Comparison of ENCODE assay signal across 17 cellular contexts in genomic region chr19:47497073-47497766, GRCh38. TPM values are rescaled to one million over a fixed set of nuclear protein-coding genes. Genes with fewer than 3 reads are reported as not detected.
DNase-seq lines count a peak whose midpoint lies in the region; ATAC-seq and TF ChIP-seq lines count a peak whose summit lies in the region.
"Had no signal": no experiment of that assay in that cellular context is flagged by ENCODE, and none has a peak within 500 bp of the region (broad histone marks: within the 10 kb centered on the region; RNA-seq: fewer than 3 reads in every experiment).

No MANE protein-coding gene starts in this region.

- no peak overlapping the region for H3K4me3 Mint-ChIP-seq in GM23338
- H3K4me3 Mint-ChIP-seq in CD8-positive, alpha-beta T cell = no peak overlapping the region
- H3K4me3 Mint-ChIP-seq: dendritic cell treated with granulocyte-macrophage colony-stimulating factor and Interleukin-4, amounts not matched to agents 40 ng/mL and 50 ng/mL, for 4 days had no signal

- peaks cover 36% of the 10 kb centered on the region for H3K4me1 Mint-ChIP-seq in GM23338
- H3K4me1 Mint-ChIP-seq in CD8-positive, alpha-beta T cell (ENCODE audit: low read depth) = peaks cover 5% of the 10 kb centered on the region

- DNase-seq in GM23338 (ENCODE audit: low spot score) = no peak
- peak; percentile 79 to 80 for DNase-seq in NCI-H524 (lab: John Stamatoyannopoulos, UW)
- DNase-seq in posterior cingulate gyrus = peak in 8 of 10 donors; percentile 45 to 95 (median 68)
- DNase-seq in CD8-positive, alpha-beta T cell = no peak
- no peak for DNase-seq in NCI-H128 (lab: John Stamatoyannopoulos, UW; ENCODE audit: unreplicated experiment)
- DNase-seq: activated CD8-positive, alpha-beta memory T cell treated with anti-CD3 and anti-CD28 coated beads for 24 hours; activated effector memory CD4-positive, alpha-beta T cell treated with Interleukin-2 at 50 U/mL for 16 hours; H7; mesendoderm; NCI-H187; NCI-H774; stimulated activated CD4-positive, alpha-beta T cell treated with anti-CD3 and anti-CD28 coated beads, Interleukin-4, amount 100 ng/mL, for 1 hour; thyroid gland had no signal

- ATAC-seq in GM23338 = no peak
- no peak for ATAC-seq in CD8-positive, alpha-beta T cell
- ATAC-seq in GM21737 (IDR thresholded peaks at IDR 0.05; ENCODE audit: unreplicated experiment) = no peak
- ATAC-seq: esophagus mucosa had no signal

- H3K4me1 ChIP-seq in GM23338 (ENCODE audit: insufficient read depth) = peaks cover 14% of the 10 kb centered on the region
- H3K4me1 ChIP-seq in CD8-positive, alpha-beta T cell (ENCODE audit: insufficient read depth, low read length) = no peaks in the 10 kb centered on the region

- H3K9me3 Mint-ChIP-seq in GM23338 = no peaks in the 10 kb centered on the region
- H3K9me3 Mint-ChIP-seq in CD8-positive, alpha-beta T cell = no peaks in the 10 kb centered on the region
- H3K9me3 Mint-ChIP-seq: dendritic cell treated with granulocyte-macrophage colony-stimulating factor and Interleukin-4, amounts not matched to agents 40 ng/mL and 50 ng/mL, for 4 days had no signal

- 0 out of 2 replicates have a peak, but pooled peaks cover 4% of the 10 kb centered on the region for H3K79me2 ChIP-seq in GM23338 (replicated peaks; ENCODE audit: insufficient read depth)

- no peaks in the 10 kb centered on the region for H3K9me2 ChIP-seq in GM23338 (ENCODE audit: insufficient read depth)

- no peak overlapping the region for H3K27ac ChIP-seq in GM23338 (ENCODE audit: low read depth)
- H3K27ac ChIP-seq in cingulate gyrus (ENCODE audit: low read depth, low read length) = peak overlapping the region; percentile 85
- H3K27ac ChIP-seq in CD8-positive, alpha-beta T cell (ENCODE audit: low read depth, low read length) = no peak overlapping the region
- H3K27ac ChIP-seq: thyroid gland had no signal

- H3K36me3 Mint-ChIP-seq in GM23338 (ENCODE audit: low read depth) = peaks cover 9% of the 10 kb centered on the region; the same call in 2 of the 3 replicates
- H3K36me3 Mint-ChIP-seq in CD8-positive, alpha-beta T cell = peaks cover 75% of the 10 kb centered on the region

- no peaks in the 10 kb centered on the region for H4K20me1 ChIP-seq in GM23338 (replicated peaks; ENCODE audit: insufficient read depth)

- no peak overlapping the region for H3K4me3 ChIP-seq in GM23338
- H3K4me3 ChIP-seq in CD8-positive, alpha-beta T cell (ENCODE audit: low read depth, low read length) = no peak overlapping the region
- H3K4me3 ChIP-seq: thyroid gland had no signal

- H3K9me3 ChIP-seq in CD8-positive, alpha-beta T cell (ENCODE audit: low read length) = no peaks in the 10 kb centered on the region
- H3K9me3 ChIP-seq: thyroid gland had no signal

- intact Hi-C loops in posterior cingulate gyrus (cut with DNase I) = no loop called here
- intact Hi-C loops in CD8-positive, alpha-beta T cell (cut with DNase I, micrococcal nuclease) = no loop called here

- no peak for TF ChIP-seq CTCF in GM23338 (conservative IDR thresholded peaks at IDR 0.05; ENCODE audit: low read depth in 2 of 2)
- no peak for TF ChIP-seq CTCF in CD8-positive, alpha-beta T cell (IDR thresholded peaks at IDR 0.05)

- no peaks in the 10 kb centered on the region for H3K27me3 ChIP-seq in GM23338 (ENCODE audit: insufficient read depth)
- H3K27me3 ChIP-seq in CD8-positive, alpha-beta T cell (ENCODE audit: insufficient read depth, low read length) = no peaks in the 10 kb centered on the region
- H3K27me3 ChIP-seq: thyroid gland had no signal

- no peaks in the 10 kb centered on the region for H3K36me3 ChIP-seq in GM23338 (ENCODE audit: insufficient read depth)
- peaks cover 23% of the 10 kb centered on the region for H3K36me3 ChIP-seq in CD8-positive, alpha-beta T cell (ENCODE audit: insufficient read depth, low read length)

- H2AFZ ChIP-seq in GM23338 = no peak overlapping the region

- no peak overlapping the region for H3K4me2 ChIP-seq in GM23338

- POLR2A ChIA-PET in CD8-positive, alpha-beta T cell (lab: Charles Lee) = no interaction called here

- H3K27ac Mint-ChIP-seq in GM23338 = peak overlapping the region; percentile 81; the same call in 1 of the 2 replicates
- no peak overlapping the region for H3K27ac Mint-ChIP-seq in CD8-positive, alpha-beta T cell
- H3K27ac Mint-ChIP-seq: dendritic cell treated with granulocyte-macrophage colony-stimulating factor and Interleukin-4, amounts not matched to agents 40 ng/mL and 50 ng/mL, for 4 days had no signal

- peaks cover 21% of the 10 kb centered on the region for H3K27me3 Mint-ChIP-seq in GM23338 (ENCODE audit: insufficient read depth, low read depth, poor library complexity)
- H3K27me3 Mint-ChIP-seq in CD8-positive, alpha-beta T cell (ENCODE audit: low read depth) = no peaks in the 10 kb centered on the region
- H3K27me3 Mint-ChIP-seq: dendritic cell treated with granulocyte-macrophage colony-stimulating factor and Interleukin-4, amounts not matched to agents 40 ng/mL and 50 ng/mL, for 4 days had no signal

- CTCF ChIA-PET in CD8-positive, alpha-beta T cell (lab: Charles Lee) = interaction anchor here (0.5 kb wide), 1 partner anchor 1637 kb away, joined by 3 read pairs; no protein-coding TSS in a partner anchor

- H3F3A ChIP-seq in GM23338 (replicated peaks; ENCODE audit: low read depth) = 0 out of 2 replicates have a peak, but pooled peaks cover 3% of the 10 kb centered on the region

TF ChIP-seq in GM23338, 12 proteins besides CTCF, POLR2A, EP300 and RAD21 (continues in another document):
- TF ChIP-seq EZH2 (IDR thresholded peaks at IDR 0.05; ENCODE audit: low read depth, unreplicated experiment) (no peak), STAT1 (IDR thresholded peaks at IDR 0.05; ENCODE audit: unreplicated experiment) (no peak), JUNB (IDR thresholded peaks at IDR 0.05; ENCODE audit: unreplicated experiment) (no peak)
- TF ChIP-seq, protein P1, sequence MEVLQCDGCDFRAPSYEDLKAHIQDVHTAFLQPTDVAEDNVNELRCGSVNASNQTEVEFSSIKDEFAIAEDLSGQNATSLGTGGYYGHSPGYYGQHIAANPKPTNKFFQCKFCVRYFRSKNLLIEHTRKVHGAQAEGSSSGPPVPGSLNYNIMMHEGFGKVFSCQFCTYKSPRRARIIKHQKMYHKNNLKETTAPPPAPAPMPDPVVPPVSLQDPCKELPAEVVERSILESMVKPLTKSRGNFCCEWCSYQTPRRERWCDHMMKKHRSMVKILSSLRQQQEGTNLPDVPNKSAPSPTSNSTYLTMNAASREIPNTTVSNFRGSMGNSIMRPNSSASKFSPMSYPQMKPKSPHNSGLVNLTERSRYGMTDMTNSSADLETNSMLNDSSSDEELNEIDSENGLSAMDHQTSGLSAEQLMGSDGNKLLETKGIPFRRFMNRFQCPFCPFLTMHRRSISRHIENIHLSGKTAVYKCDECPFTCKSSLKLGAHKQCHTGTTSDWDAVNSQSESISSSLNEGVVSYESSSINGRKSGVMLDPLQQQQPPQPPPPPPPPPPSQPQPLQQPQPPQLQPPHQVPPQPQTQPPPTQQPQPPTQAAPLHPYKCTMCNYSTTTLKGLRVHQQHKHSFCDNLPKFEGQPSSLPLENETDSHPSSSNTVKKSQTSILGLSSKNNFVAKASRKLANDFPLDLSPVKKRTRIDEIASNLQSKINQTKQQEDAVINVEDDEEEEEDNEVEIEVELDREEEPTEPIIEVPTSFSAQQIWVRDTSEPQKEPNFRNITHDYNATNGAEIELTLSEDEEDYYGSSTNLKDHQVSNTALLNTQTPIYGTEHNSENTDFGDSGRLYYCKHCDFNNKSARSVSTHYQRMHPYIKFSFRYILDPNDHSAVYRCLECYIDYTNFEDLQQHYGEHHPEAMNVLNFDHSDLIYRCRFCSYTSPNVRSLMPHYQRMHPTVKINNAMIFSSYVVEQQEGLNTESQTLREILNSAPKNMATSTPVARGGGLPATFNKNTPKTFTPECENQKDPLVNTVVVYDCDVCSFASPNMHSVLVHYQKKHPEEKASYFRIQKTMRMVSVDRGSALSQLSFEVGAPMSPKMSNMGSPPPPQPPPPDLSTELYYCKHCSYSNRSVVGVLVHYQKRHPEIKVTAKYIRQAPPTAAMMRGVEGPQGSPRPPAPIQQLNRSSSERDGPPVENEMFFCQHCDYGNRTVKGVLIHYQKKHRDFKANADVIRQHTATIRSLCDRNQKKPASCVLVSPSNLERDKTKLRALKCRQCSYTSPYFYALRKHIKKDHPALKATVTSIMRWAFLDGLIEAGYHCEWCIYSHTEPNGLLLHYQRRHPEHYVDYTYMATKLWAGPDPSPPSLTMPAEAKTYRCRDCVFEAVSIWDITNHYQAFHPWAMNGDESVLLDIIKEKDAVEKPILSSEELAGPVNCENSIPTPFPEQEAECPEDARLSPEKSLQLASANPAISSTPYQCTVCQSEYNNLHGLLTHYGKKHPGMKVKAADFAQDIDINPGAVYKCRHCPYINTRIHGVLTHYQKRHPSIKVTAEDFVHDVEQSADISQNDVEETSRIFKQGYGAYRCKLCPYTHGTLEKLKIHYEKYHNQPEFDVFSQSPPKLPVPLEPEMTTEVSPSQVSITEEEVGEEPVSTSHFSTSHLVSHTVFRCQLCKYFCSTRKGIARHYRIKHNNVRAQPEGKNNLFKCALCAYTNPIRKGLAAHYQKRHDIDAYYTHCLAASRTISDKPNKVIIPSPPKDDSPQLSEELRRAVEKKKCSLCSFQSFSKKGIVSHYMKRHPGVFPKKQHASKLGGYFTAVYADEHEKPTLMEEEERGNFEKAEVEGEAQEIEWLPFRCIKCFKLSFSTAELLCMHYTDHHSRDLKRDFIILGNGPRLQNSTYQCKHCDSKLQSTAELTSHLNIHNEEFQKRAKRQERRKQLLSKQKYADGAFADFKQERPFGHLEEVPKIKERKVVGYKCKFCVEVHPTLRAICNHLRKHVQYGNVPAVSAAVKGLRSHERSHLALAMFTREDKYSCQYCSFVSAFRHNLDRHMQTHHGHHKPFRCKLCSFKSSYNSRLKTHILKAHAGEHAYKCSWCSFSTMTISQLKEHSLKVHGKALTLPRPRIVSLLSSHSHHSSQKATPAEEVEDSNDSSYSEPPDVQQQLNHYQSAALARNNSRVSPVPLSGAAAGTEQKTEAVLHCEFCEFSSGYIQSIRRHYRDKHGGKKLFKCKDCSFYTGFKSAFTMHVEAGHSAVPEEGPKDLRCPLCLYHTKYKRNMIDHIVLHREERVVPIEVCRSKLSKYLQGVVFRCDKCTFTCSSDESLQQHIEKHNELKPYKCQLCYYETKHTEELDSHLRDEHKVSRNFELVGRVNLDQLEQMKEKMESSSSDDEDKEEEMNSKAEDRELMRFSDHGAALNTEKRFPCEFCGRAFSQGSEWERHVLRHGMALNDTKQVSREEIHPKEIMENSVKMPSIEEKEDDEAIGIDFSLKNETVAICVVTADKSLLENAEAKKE (CRISPR knock-in tag; IDR thresholded peaks at IDR 0.05) = no peak

RNA-seq across cellular contexts. Expression of gene KPTN, which starts 13.2 kb away (rescaled TPM):
- 19.8 and 28.0 TPM in 2 replicates for total RNA-seq in GM23338 (2014; rRNA removed; shearing (Covaris generic))
- 26.2 and 31.1 TPM in 2 replicates for polyA plus RNA-seq in GM23338 (2016; fragmentation: Nextera tagmentation; extraction: Ambion mirVana)
- 1 to 10 TPM; 5.4 to 5.9 TPM for total RNA-seq in CD8-positive, alpha-beta T cell

RNA-seq across cellular contexts. Expression of gene NAPA, which starts 17.6 kb away (rescaled TPM):
- 42.9 and 52.0 TPM in 2 replicates for total RNA-seq in GM23338 (2014; rRNA removed; shearing (Covaris generic))
- 72.1 and 74.3 TPM in 2 replicates for polyA plus RNA-seq in GM23338 (2016; fragmentation: Nextera tagmentation; extraction: Ambion mirVana)
- 100 to 1,000 TPM; 172 to 188 TPM for total RNA-seq in CD8-positive, alpha-beta T cell

RNA-seq across cellular contexts. Expression of gene SLC8A2, which starts 25.5 kb away (rescaled TPM):
- total RNA-seq in GM23338 (2014; rRNA removed; shearing (Covaris generic)) = 10.0 and 11.6 TPM in 2 replicates
- 0.86 and 1.1 TPM in 2 replicates for polyA plus RNA-seq in GM23338 (2016; fragmentation: Nextera tagmentation; extraction: Ambion mirVana)
- not detected for total RNA-seq in CD8-positive, alpha-beta T cell

Comparison
In these comparisons a context has a peak if more than half of its experiments do, and no peak if none do; other contexts are left out.
1. DNase-seq: peak in NCI-H524 (2 of 2) and posterior cingulate gyrus (8 of 10); none in GM23338 (single experiment), CD8-positive, alpha-beta T cell (0 of 7) and NCI-H128 (single experiment).
2. RNA of gene SLC8A2, which starts 25.5 kb away (total RNA-seq): 10.0 to 11.6 TPM in GM23338; not detected in CD8-positive, alpha-beta T cell; every median in the first group is over 10 times any median in the second.